In genomic region chr18:56639094-56639361, GRCh38 we compare ENCODE assay signal across 8 cellular contexts. TPM values are rescaled to one million over a fixed set of nuclear protein-coding genes. Genes with fewer than 3 reads are reported as not detected.
DNase-seq lines count a peak whose midpoint lies in the region; TF ChIP-seq lines count a peak whose summit lies in the region.

No MANE protein-coding gene starts in this region.

- TF ChIP-seq RAD21 in neural cell (conservative IDR thresholded peaks at IDR 0.05) = no peak

- H3K4me1 ChIP-seq in MM.1S (ENCODE audit: low read length) = 0 out of 2 replicates have a peak, but pooled peaks cover 16% of the 10 kb centered on the region

- H3K4me2 ChIP-seq in MM.1S (ENCODE audit: low read depth, low read length) (peak overlapping the region; percentile 69), neural cell (ENCODE audit: low read length) (peak overlapping the region; percentile 85)

- peaks cover 23% of the 10 kb centered on the region; the same call in 1 of the 2 replicates for H4K20me1 ChIP-seq in MM.1S (ENCODE audit: insufficient read depth, low read length)
- no peaks in the 10 kb centered on the region for H4K20me1 ChIP-seq in neural cell (ENCODE audit: insufficient read depth)

- H3K27me3 ChIP-seq in MM.1S (replicated peaks; ENCODE audit: insufficient read depth, low read length) = no peaks in the 10 kb centered on the region
- H3K27me3 ChIP-seq in neural cell (ENCODE audit: insufficient read depth, low read depth, low read length) = no peaks in the 10 kb centered on the region

- H3K36me3 ChIP-seq in MM.1S (replicated peaks; ENCODE audit: insufficient read depth, low read length) = 0 out of 2 replicates have a peak, but pooled peaks cover 3% of the 10 kb centered on the region
- H3K36me3 ChIP-seq in neural cell (ENCODE audit: insufficient read depth, low read length) = no peaks in the 10 kb centered on the region

- peak overlapping the region; percentile 70 for H3K27ac ChIP-seq in MM.1S (ENCODE audit: low read length)
- H3K27ac ChIP-seq in neural cell (ENCODE audit: low read length) = peak overlapping the region; percentile 84

- no peaks in the 10 kb centered on the region for H3K9me2 ChIP-seq in MM.1S (replicated peaks; ENCODE audit: insufficient read depth, low read length)
- H3K9me2 ChIP-seq in neural cell (ENCODE audit: insufficient read depth, low read length) = no peaks in the 10 kb centered on the region

- H3K79me2 ChIP-seq in MM.1S (ENCODE audit: low read length) = peaks cover 44% of the 10 kb centered on the region
- peaks cover 40% of the 10 kb centered on the region for H3K79me2 ChIP-seq in neural cell (replicated peaks; ENCODE audit: insufficient read depth, low read length)

- H3K4me3 ChIP-seq in MM.1S (ENCODE audit: low read length) (peak overlapping the region; percentile 65), choroid plexus epithelial cell (ENCODE audit: low read depth, low read length) (peak overlapping the region; percentile 55), neural cell (ENCODE audit: low read length) (peak overlapping the region; percentile 99)

- DNase-seq in NCI-H524 (lab: John Stamatoyannopoulos, UW) (peak; percentile 20 to 31), NCI-H524 treated with DMSO at 0.1 percent for 48 hours (lab: John Stamatoyannopoulos, UW) (no peak), MM.1S (no peak), choroid plexus epithelial cell (ENCODE audit: low read depth) (no peak), putamen (ENCODE audit: low spot score) (no peak), GDM1 (lab: John Stamatoyannopoulos, UW) (no peak), NCI-H510A (lab: John Stamatoyannopoulos, UW) (no peak)

- no peak for TF ChIP-seq EP300 in neural cell (conservative IDR thresholded peaks at IDR 0.05; ENCODE audit: poor library complexity, severe bottlenecking)

- H3K9me3 ChIP-seq in MM.1S (replicated peaks; ENCODE audit: insufficient read depth, low read length) (no peaks in the 10 kb centered on the region), neural cell (ENCODE audit: low read length) (no peaks in the 10 kb centered on the region)

- H3F3A ChIP-seq in MM.1S (ENCODE audit: insufficient read depth, low read length) (peaks cover 12% of the 10 kb centered on the region; the same call in 1 of the 2 replicates), neural cell (ENCODE audit: insufficient read depth, low read length, poor library complexity, severe bottlenecking) (peaks cover 4% of the 10 kb centered on the region)

- peak overlapping the region; percentile 73 for H2AFZ ChIP-seq in MM.1S (ENCODE audit: low read length)
- peak overlapping the region; percentile 96 for H2AFZ ChIP-seq in neural cell (ENCODE audit: low read depth, low read length)

- TF ChIP-seq CTCF in MM.1S (IDR thresholded peaks at IDR 0.05; ENCODE audit: low read length) (no peak), choroid plexus epithelial cell (conservative IDR thresholded peaks at IDR 0.05; ENCODE audit: low read depth, low read length) (no peak), neural cell (IDR thresholded peaks at IDR 0.05; ENCODE audit: poor library complexity, severe bottlenecking) (no peak)

- peak overlapping the region; percentile 66 for H3K9ac ChIP-seq in MM.1S (ENCODE audit: low read length)
- peak overlapping the region; percentile 65 for H3K9ac ChIP-seq in neural cell (ENCODE audit: low read length)

TF ChIP-seq in neural cell, 6 proteins besides CTCF, POLR2A, EP300 and RAD21:
- TF ChIP-seq SMC3 (conservative IDR thresholded peaks at IDR 0.05; ENCODE audit: poor library complexity) (no peak), TAF1 (IDR thresholded peaks at IDR 0.05; ENCODE audit: low read depth) (no peak), POLR2AphosphoS5 (IDR thresholded peaks at IDR 0.05) (no peak), MXI1 (conservative IDR thresholded peaks at IDR 0.05; ENCODE audit: poor library complexity, severe bottlenecking) (no peak), EZH2 (IDR thresholded peaks at IDR 0.05; ENCODE audit: borderline replicate concordance, insufficient read depth, low read length, poor library complexity, severe bottlenecking) (no peak), REST (IDR thresholded peaks at IDR 0.05; ENCODE audit: borderline replicate concordance) (no peak)
TF ChIP-seq in neural cell: peak in this region for 0.

RNA-seq across cellular contexts. Expression of gene TXNL1, which starts 0.6 kb away (rescaled TPM):
- 68.3 and 84.7 TPM in 2 replicates for polyA plus RNA-seq in neural cell
- polyA minus RNA-seq in neural cell = 61.4 and 82.3 TPM in 2 replicates

RNA-seq across cellular contexts. Expression of gene WDR7, which starts 12.1 kb away (rescaled TPM):
- 14.2 and 15.1 TPM in 2 replicates for polyA plus RNA-seq in neural cell
- 129 and 144 TPM in 2 replicates for polyA minus RNA-seq in neural cell

Comparison
In these comparisons a context has a peak if more than half of its experiments do, and no peak if none do; other contexts are left out.
1. DNase-seq: peak in NCI-H524 (2 of 2); none in NCI-H524 treated with DMSO at 0.1 percent for 48 hours (single experiment), MM.1S (single experiment), choroid plexus epithelial cell (single experiment), putamen (single experiment), GDM1 (single experiment) and NCI-H510A (single experiment).
2. Peak in every context shown above with its lines, with median percentiles within 50 percentile points of each other: H3K4me3 ChIP-seq.